18 cellular contexts compared by ENCODE assay signal in genomic region chr9:137959641-137960411, GRCh38.
DNase-seq lines count a peak whose midpoint lies in the region; ATAC-seq, FAIRE-seq and TF ChIP-seq lines count a peak whose summit lies in the region.
"Had no signal": no experiment of that assay in that cellular context is flagged by ENCODE, and none has a peak within 500 bp of the region (broad histone marks: within the 10 kb centered on the region; RNA-seq: fewer than 3 reads in every experiment).

No MANE protein-coding gene starts in this region.

- H4K8ac ChIP-seq in H1 (ENCODE audit: extremely low read depth, insufficient read depth, low read length) (peak overlapping the region; percentile 5), mesenchymal stem cell (ENCODE audit: low read length) (no peak overlapping the region)

- peaks cover 16 to 46% of the 10 kb centered on the region in 2 experiments; a peak in 3 of 4 replicates for H3K9me3 ChIP-seq in H1 (ENCODE audit: insufficient read depth in 2 of 2, low read depth in 1 of 2, low read length in 1 of 2)
- peaks cover 10% of the 10 kb centered on the region for H3K9me3 ChIP-seq in mesenchymal stem cell (ENCODE audit: control insufficient read depth, low read length)
- no peaks in the 10 kb centered on the region for H3K9me3 ChIP-seq in testis
- H3K9me3 ChIP-seq in gastrocnemius medialis = no peaks in the 10 kb centered on the region
- H3K9me3 ChIP-seq: A549 had no signal

- FAIRE-seq in H1 (lab: Jason Lieb, UNC) = no peak
- FAIRE-seq: A549, HTR-8/SVneo, K562 had no signal

- H3K27me3 ChIP-seq in H1 (replicated peaks in 1 of 4; ENCODE audit: control insufficient read depth in 3 of 4, extremely low read depth in 1 of 4, insufficient read depth in 3 of 4, low read length in 3 of 4) = no peaks in the 10 kb centered on the region; a peak in 1 of 7 replicates
- no peaks in the 10 kb centered on the region for H3K27me3 ChIP-seq in mesenchymal stem cell (ENCODE audit: control insufficient read depth in 1 of 2, insufficient read depth in 1 of 2, low read length in 2 of 2)
- no peaks in the 10 kb centered on the region for H3K27me3 ChIP-seq in testis
- no peaks in the 10 kb centered on the region for H3K27me3 ChIP-seq in gastrocnemius medialis

- no peak overlapping the region for H3K27ac Mint-ChIP-seq in activated naive CD4-positive, alpha-beta T cell treated with anti-CD3 and anti-CD28 coated beads for 36 hours

- peaks cover 5% of the 10 kb centered on the region for H3K27me3 Mint-ChIP-seq in activated naive CD4-positive, alpha-beta T cell treated with anti-CD3 and anti-CD28 coated beads for 36 hours (ENCODE audit: low read depth)

- H3K18ac ChIP-seq in H1 (ENCODE audit: extremely low read depth, low read length) (no peak overlapping the region; the same call in 1 of the 2 replicates), mesenchymal stem cell (ENCODE audit: low read depth in 1 of 2, low read length in 2 of 2) (no peak overlapping the region)

- CTCF ChIA-PET in activated naive CD4-positive, alpha-beta T cell treated with anti-CD3 and anti-CD28 coated beads for 36 hours (lab: Charles Lee) = no interaction called here
- CTCF ChIA-PET in H1 (lab: Charles Lee; ENCODE audit: partially characterized antibody) = interaction anchor here (0.6 to 1.0 kb wide), 2 partner anchors 9 to 89 kb away, joined by 3 read pairs; no protein-coding TSS in a partner anchor

- H3K4me2 ChIP-seq in H1 (ENCODE audit: insufficient read depth in 1 of 2, low read depth in 2 of 2, low read length in 2 of 2) = 0 out of 4 replicates have a peak overlapping the region, but pooled peaks of 1 of the 2 experiments have one; percentile 5
- H3K4me2 ChIP-seq in mesenchymal stem cell (ENCODE audit: low read length, poor library complexity, severe bottlenecking) = no peak overlapping the region
- H3K4me2 ChIP-seq: A549 had no signal

- intact Hi-C loops in activated naive CD4-positive, alpha-beta T cell treated with anti-CD3 and anti-CD28 coated beads for 36 hours (cut with micrococcal nuclease) = no loop called here
- intact Hi-C loops in testis (cut with DNase I; ENCODE audit: low total_unique reads) (no loop called here), gastrocnemius medialis (cut with DNase I; ENCODE audit: low total_unique reads) (no loop called here)

- no peak for TF ChIP-seq POLR2A in H1 (IDR thresholded peaks at IDR 0.05; ENCODE audit: control extremely low read depth in 1 of 2, low read depth in 2 of 2, low read length in 2 of 2)
- TF ChIP-seq POLR2A in testis (IDR thresholded peaks at IDR 0.05) = no peak
- TF ChIP-seq POLR2A in gastrocnemius medialis (IDR thresholded peaks at IDR 0.05) = no peak

- H4K20me1 ChIP-seq in H1 (replicated peaks in 1 of 2; ENCODE audit: control insufficient read depth in 1 of 2, insufficient read depth in 2 of 2, low read length in 2 of 2) = no peaks in the 10 kb centered on the region

- H4K5ac ChIP-seq in H1 (ENCODE audit: insufficient read length, low read depth, low read length) = no peak overlapping the region

- H2AK5ac ChIP-seq in H1 (ENCODE audit: low read depth, low read length) (no peak overlapping the region), mesenchymal stem cell (ENCODE audit: low read length, severe bottlenecking) (no peak overlapping the region)

- H3K27ac ChIP-seq in H1 (ENCODE audit: low read depth, low read length) = no peak overlapping the region
- H3K27ac ChIP-seq in mesenchymal stem cell (ENCODE audit: low read length, poor library complexity, severe bottlenecking) = no peak overlapping the region
- H3K27ac ChIP-seq in testis = no peak overlapping the region
- H3K27ac ChIP-seq in gastrocnemius medialis = no peak overlapping the region
- H3K27ac ChIP-seq: A549, C4-2B had no signal

- no peaks in the 10 kb centered on the region for H3K4me1 Mint-ChIP-seq in activated naive CD4-positive, alpha-beta T cell treated with anti-CD3 and anti-CD28 coated beads for 36 hours (ENCODE audit: low read depth)

- POLR2A ChIA-PET in H1 (lab: Charles Lee; ENCODE audit: partially characterized antibody) = interaction anchor here (0.6 to 1.3 kb wide), 2 partner anchors 79 to 119 kb away, joined by 3 read pairs; no protein-coding TSS in a partner anchor

- H3K79me1 ChIP-seq in H1 (ENCODE audit: low read depth, low read length) (no peaks in the 10 kb centered on the region), mesenchymal stem cell (replicated peaks; ENCODE audit: low read length, poor library complexity, severe bottlenecking) (no peaks in the 10 kb centered on the region)

- no peak for ATAC-seq in gastrocnemius medialis

- no peaks in the 10 kb centered on the region for H3K79me2 ChIP-seq in H1 (ENCODE audit: control insufficient read depth in 1 of 2, insufficient read depth in 2 of 2, low read length in 2 of 2)

- TF ChIP-seq CTCF in H1 (IDR thresholded peaks at IDR 0.05; ENCODE audit: control extremely low read depth in 1 of 3, insufficient read depth in 1 of 3, low read depth in 1 of 3, low read length in 3 of 3) = no peak
- no peak for TF ChIP-seq CTCF in testis (IDR thresholded peaks at IDR 0.05)
- no peak for TF ChIP-seq CTCF in gastrocnemius medialis (IDR thresholded peaks at IDR 0.05 in 4 of 5, conservative IDR thresholded peaks at IDR 0.05 in 1 of 5)

- peak; percentile 3 for DNase-seq in activated naive CD4-positive, alpha-beta T cell treated with anti-CD3 and anti-CD28 coated beads for 36 hours
- DNase-seq in activated naive CD4-positive, alpha-beta T cell (lab: John Stamatoyannopoulos, UW) = no peak
- DNase-seq in H1 (ENCODE audit: low read depth in 1 of 2, low spot score in 2 of 2) = peak in 1 of 2 experiments; percentile 59
- no peak for DNase-seq in mesenchymal stem cell
- DNase-seq in testis = peak; percentile 20
- DNase-seq in NCI-H748 (lab: John Stamatoyannopoulos, UW; ENCODE audit: unreplicated experiment) = no peak
- DNase-seq in gastrocnemius medialis = no peak
- no peak for DNase-seq in retina
- DNase-seq: DND-41, GDM1, NCI-H1436 treated with DMSO at 0.1 percent for 48 hours, NCI-H2081 treated with DMSO at 0.1 percent for 48 hours, NCI-H2227 treated with DMSO at 0.1 percent for 48 hours, NCI-H524 treated with DMSO at 0.1 percent for 48 hours had no signal

- H3K4me1 ChIP-seq in H1 (replicated peaks in 1 of 4; ENCODE audit: control insufficient read depth in 3 of 4, insufficient read depth in 4 of 4, low read length in 3 of 4) = peaks cover 0 to 2% (median 0%) of the 10 kb centered on the region in 4 experiments; a peak in 1 of 7 replicates
- no peaks in the 10 kb centered on the region for H3K4me1 ChIP-seq in mesenchymal stem cell (ENCODE audit: control insufficient read depth, insufficient read depth, low read depth, low read length)
- no peaks in the 10 kb centered on the region for H3K4me1 ChIP-seq in testis
- H3K4me1 ChIP-seq in gastrocnemius medialis = no peaks in the 10 kb centered on the region
- H3K4me1 ChIP-seq: A549 had no signal

- no peak overlapping the region for H3K56ac ChIP-seq in H1 (replicated peaks; ENCODE audit: insufficient read length, low read depth, low read length)

- H2BK120ac ChIP-seq in H1 (replicated peaks; ENCODE audit: low read depth, low read length) (no peak overlapping the region), mesenchymal stem cell (ENCODE audit: low read depth, low read length) (no peak overlapping the region)

- no peak overlapping the region for H2BK12ac ChIP-seq in H1 (ENCODE audit: low read depth, low read length)
- H2BK12ac ChIP-seq in mesenchymal stem cell (ENCODE audit: low read length in 2 of 2) = no peak overlapping the region

- H3K4me3 ChIP-seq in H1 (ENCODE audit: extremely low read depth in 1 of 4, insufficient read depth in 2 of 4, low read depth in 3 of 4, low read length in 4 of 4) = 0 out of 8 replicates have a peak overlapping the region, but pooled peaks of 1 of the 4 experiments have one; percentile 12
- H3K4me3 ChIP-seq in mesenchymal stem cell (ENCODE audit: insufficient read depth in 1 of 2, low read depth in 1 of 2, low read length in 2 of 2) = no peak overlapping the region
- H3K4me3 ChIP-seq in testis = peak overlapping the region; percentile 15 to 35
- H3K4me3 ChIP-seq in gastrocnemius medialis = no peak overlapping the region
- H3K4me3 ChIP-seq: A549, K562 had no signal

- H4K91ac ChIP-seq in H1 (replicated peaks; ENCODE audit: insufficient read length, low read length) (no peak overlapping the region), mesenchymal stem cell (ENCODE audit: low read length) (peak overlapping the region; percentile 12)

- no peak overlapping the region; the same call in 1 of the 2 replicates for H2BK5ac ChIP-seq in H1 (ENCODE audit: low read depth, low read length)
- H2BK5ac ChIP-seq in mesenchymal stem cell (ENCODE audit: low read depth, low read length, poor library complexity, severe bottlenecking) = no peak overlapping the region

- H3K36me3 Mint-ChIP-seq in activated naive CD4-positive, alpha-beta T cell treated with anti-CD3 and anti-CD28 coated beads for 36 hours (ENCODE audit: low read depth) = no peaks in the 10 kb centered on the region

- no peak overlapping the region for H2BK20ac ChIP-seq in H1 (ENCODE audit: low read length)

- H2BK15ac ChIP-seq in H1 (ENCODE audit: low read length) (no peak overlapping the region), mesenchymal stem cell (ENCODE audit: low read depth, poor library complexity, severe bottlenecking) (no peak overlapping the region)

- in situ Hi-C loops in gastrocnemius medialis (cut with MboI; ENCODE audit: low sequenced_read_pairs in 4 of 4) = loop anchor here in 1 of 4 donors (10.0 kb wide), 1 partner anchor 55 kb away; no protein-coding TSS in a partner anchor

- WGBS in H1 (ENCODE audit: extremely low coverage in 1 of 2, insufficient coverage in 1 of 2, insufficient read length in 1 of 2, insufficient replicate concordance in 2 of 2, low coverage in 1 of 2, low lambda C conversion rate in 2 of 2, missing lambda C conversion rate in 1 of 2), 2 experiments = 86% methylated on average over 18 of the region's 36 CpGs; no CpG with 5 or more reads in 1 of the 2 experiments
- WGBS in mesenchymal stem cell = 56% methylated on average over 33 of the region's 36 CpGs
- WGBS in testis, 2 donors = 60 to 70% methylated on average over 36 of the region's 36 CpGs

- H3K14ac ChIP-seq in H1 (ENCODE audit: insufficient read length) (no peak overlapping the region), mesenchymal stem cell (ENCODE audit: low read length in 2 of 2) (no peak overlapping the region)

- no peak overlapping the region for H3K4ac ChIP-seq in H1 (replicated peaks; ENCODE audit: insufficient read length, low read depth, low read length)
- no peak overlapping the region for H3K4ac ChIP-seq in mesenchymal stem cell (ENCODE audit: low read depth in 1 of 2, low read length in 2 of 2)

- no peak for TF ChIP-seq EP300 in H1 (IDR thresholded peaks at IDR 0.05; ENCODE audit: borderline replicate concordance in 1 of 2, low read depth in 2 of 2, low read length in 2 of 2)

- no peak overlapping the region for H3K23ac ChIP-seq in H1 (ENCODE audit: insufficient read length)
- no peak overlapping the region for H3K23ac ChIP-seq in mesenchymal stem cell (ENCODE audit: low read length in 2 of 2)

- peaks cover 0 to 3% (median 0%) of the 10 kb centered on the region in 4 experiments; a peak in 1 of 8 replicates for H3K36me3 ChIP-seq in H1 (ENCODE audit: control insufficient read depth in 2 of 4, insufficient read depth in 4 of 4, low read length in 3 of 4)
- H3K36me3 ChIP-seq in mesenchymal stem cell (ENCODE audit: control insufficient read depth in 1 of 2, insufficient read depth in 2 of 2, low read depth in 1 of 2, low read length in 2 of 2) = no peaks in the 10 kb centered on the region
- no peaks in the 10 kb centered on the region for H3K36me3 ChIP-seq in testis (ENCODE audit: low read depth, missing control alignments)
- H3K36me3 ChIP-seq in gastrocnemius medialis = no peaks in the 10 kb centered on the region

- H3K4me3 Mint-ChIP-seq in activated naive CD4-positive, alpha-beta T cell treated with anti-CD3 and anti-CD28 coated beads for 36 hours = no peak overlapping the region

- TF ChIP-seq RAD21 in H1 (IDR thresholded peaks at IDR 0.05 in 1 of 2, conservative IDR thresholded peaks at IDR 0.05 in 1 of 2; ENCODE audit: low read depth in 2 of 2, low read length in 2 of 2) = no peak

- no peaks in the 10 kb centered on the region for H3K23me2 ChIP-seq in H1 (ENCODE audit: low read depth, low read length)

- H3K9ac ChIP-seq in H1 (replicated peaks in 1 of 4; ENCODE audit: extremely low read depth in 1 of 4, low read depth in 3 of 4, low read length in 3 of 4) = no peak overlapping the region
- no peak overlapping the region for H3K9ac ChIP-seq in mesenchymal stem cell (ENCODE audit: low read length)

- H2AFZ ChIP-seq in H1 (ENCODE audit: low read length) (no peak overlapping the region), mesenchymal stem cell (ENCODE audit: low read depth, low read length) (no peak overlapping the region)

- H3K9me3 Mint-ChIP-seq in activated naive CD4-positive, alpha-beta T cell treated with anti-CD3 and anti-CD28 coated beads for 36 hours = peaks cover 8% of the 10 kb centered on the region

Comparison
In these comparisons a context has a peak if more than half of its experiments do, and no peak if none do; other contexts are left out.
1. DNase-seq: peak in activated naive CD4-positive, alpha-beta T cell treated with anti-CD3 and anti-CD28 coated beads for 36 hours (single experiment) and testis (single experiment); none in activated naive CD4-positive, alpha-beta T cell (0 of 4), mesenchymal stem cell (single experiment), NCI-H748 (single experiment), gastrocnemius medialis (0 of 2) and retina (single experiment).
2. H3K4me3 ChIP-seq: peak in testis (2 of 2); none in mesenchymal stem cell (0 of 2) and gastrocnemius medialis (0 of 4).